Comparison of ENCODE assay signal across 3 cellular contexts in the genomic region with DNA sequence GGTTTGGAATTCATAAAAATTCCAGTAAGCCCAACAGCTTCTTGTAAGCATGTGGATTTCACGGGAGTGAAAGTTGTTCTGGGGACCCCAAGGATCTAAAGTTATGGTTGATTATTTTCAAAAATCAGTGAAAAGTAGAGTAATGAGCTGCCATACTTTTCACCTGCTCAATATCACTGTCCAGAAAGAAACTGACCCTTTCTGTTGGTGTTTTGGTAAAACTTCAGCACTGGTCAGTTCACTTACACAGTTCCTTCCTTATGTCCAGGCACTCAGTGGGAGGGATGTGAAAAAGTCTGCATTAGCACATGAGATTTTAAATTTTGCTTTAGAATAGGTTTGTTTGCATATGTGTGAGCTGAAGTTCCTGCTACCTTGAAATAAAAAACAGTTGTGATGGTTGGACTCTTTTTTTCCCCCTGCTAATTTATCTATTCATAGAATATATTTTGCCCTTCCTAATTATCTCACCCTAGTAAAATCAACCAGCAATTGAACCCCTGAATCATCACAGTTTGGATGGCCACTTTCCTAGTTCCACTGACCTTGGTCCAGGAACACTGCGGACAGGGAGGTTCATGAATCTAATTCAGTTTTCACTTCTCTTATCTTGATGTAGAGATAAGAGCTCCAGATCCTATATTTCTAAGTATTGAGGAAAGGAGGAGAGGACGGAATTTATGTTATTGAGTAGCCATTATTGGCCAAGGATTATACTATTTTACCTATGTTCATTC.
TF ChIP-seq lines count a peak whose summit lies in the region.

No MANE protein-coding gene starts in this region.

TF ChIP-seq in Ishikawa, 13 proteins besides CTCF, POLR2A, EP300 and RAD21 (continued from another document):
- TF ChIP-seq REST (IDR thresholded peaks at IDR 0.05; ENCODE audit: low read depth): peak; percentile 55
TF ChIP-seq in Ishikawa: peak in this region for 1.

TF ChIP-seq in SK-N-SH treated with all-trans-retinoic acid at 6 μM for 48 hours, 23 proteins besides CTCF, POLR2A, EP300 and RAD21:
- TF ChIP-seq PATZ1 (CRISPR knock-in tag; IDR thresholded peaks at IDR 0.05; ENCODE audit: borderline replicate concordance): no peak
- TF ChIP-seq ZNF8 (CRISPR knock-in tag; IDR thresholded peaks at IDR 0.05): no peak
- TF ChIP-seq OSR1 (CRISPR knock-in tag; IDR thresholded peaks at IDR 0.05): no peak
- TF ChIP-seq, protein P1, sequence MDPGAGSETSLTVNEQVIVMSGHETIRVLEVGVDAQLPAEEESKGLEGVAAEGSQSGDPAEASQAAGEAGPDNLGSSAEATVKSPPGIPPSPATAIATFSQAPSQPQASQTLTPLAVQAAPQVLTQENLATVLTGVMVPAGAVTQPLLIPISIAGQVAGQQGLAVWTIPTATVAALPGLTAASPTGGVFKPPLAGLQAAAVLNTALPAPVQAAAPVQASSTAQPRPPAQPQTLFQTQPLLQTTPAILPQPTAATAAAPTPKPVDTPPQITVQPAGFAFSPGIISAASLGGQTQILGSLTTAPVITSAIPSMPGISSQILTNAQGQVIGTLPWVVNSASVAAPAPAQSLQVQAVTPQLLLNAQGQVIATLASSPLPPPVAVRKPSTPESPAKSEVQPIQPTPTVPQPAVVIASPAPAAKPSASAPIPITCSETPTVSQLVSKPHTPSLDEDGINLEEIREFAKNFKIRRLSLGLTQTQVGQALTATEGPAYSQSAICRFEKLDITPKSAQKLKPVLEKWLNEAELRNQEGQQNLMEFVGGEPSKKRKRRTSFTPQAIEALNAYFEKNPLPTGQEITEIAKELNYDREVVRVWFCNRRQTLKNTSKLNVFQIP (CRISPR knock-in tag; IDR thresholded peaks at IDR 0.05; ENCODE audit: borderline replicate concordance, low read depth): no peak

TF ChIP-seq in HepG2, 621 proteins besides CTCF, POLR2A, EP300 and RAD21 (continued from another document and continues in another):
- TF ChIP-seq ZNF605 (CRISPR knock-in tag; IDR thresholded peaks at IDR 0.05) (no peak), CBX5 (CRISPR knock-in tag; IDR thresholded peaks at IDR 0.05; ENCODE audit: borderline replicate concordance) (no peak), ZNF264 (CRISPR knock-in tag; IDR thresholded peaks at IDR 0.05) (0 out of 2 replicates have a peak, but pooled peaks have one; percentile 31), MIER2 (CRISPR knock-in tag; IDR thresholded peaks at IDR 0.05) (peak; percentile 81), NRL (CRISPR knock-in tag; IDR thresholded peaks at IDR 0.05; ENCODE audit: borderline replicate concordance) (no peak), HOXA5 (CRISPR knock-in tag; IDR thresholded peaks at IDR 0.05) (peak; percentile 63; the same call in 1 of the 2 replicates), SALL1 (CRISPR knock-in tag; IDR thresholded peaks at IDR 0.05) (peak; percentile 37; the same call in 1 of the 2 replicates), ZNF709 (CRISPR knock-in tag; IDR thresholded peaks at IDR 0.05) (0 out of 2 replicates have a peak, but pooled peaks have one; percentile 33), AHDC1 (CRISPR knock-in tag; IDR thresholded peaks at IDR 0.05; ENCODE audit: borderline replicate concordance) (0 out of 2 replicates have a peak, but pooled peaks have one; percentile 11), HMGXB3 (CRISPR knock-in tag; IDR thresholded peaks at IDR 0.05; ENCODE audit: borderline replicate concordance) (0 out of 2 replicates have a peak, but pooled peaks have one; percentile 47), SNAI1 (CRISPR knock-in tag; IDR thresholded peaks at IDR 0.05; ENCODE audit: borderline replicate concordance) (no peak), ZNF496 (CRISPR knock-in tag; IDR thresholded peaks at IDR 0.05; ENCODE audit: insufficient replicate concordance) (no peak), ZNF766 (CRISPR knock-in tag; IDR thresholded peaks at IDR 0.05; ENCODE audit: borderline replicate concordance) (no peak), SMC3 (IDR thresholded peaks at IDR 0.05; ENCODE audit: low read length) (no peak), ZNF549 (CRISPR knock-in tag; IDR thresholded peaks at IDR 0.05) (no peak), GZF1 (CRISPR knock-in tag; IDR thresholded peaks at IDR 0.05) (peak; percentile 2; the same call in 1 of the 2 replicates), ZNF737 (CRISPR knock-in tag; IDR thresholded peaks at IDR 0.05; ENCODE audit: borderline replicate concordance) (no peak), ZNF770 (CRISPR knock-in tag; IDR thresholded peaks at IDR 0.05) (no peak), REST (IDR thresholded peaks at IDR 0.05; ENCODE audit: borderline replicate concordance in 1 of 2, low read depth in 1 of 2, low read length in 2 of 2) (peak in 1 of 2 experiments; percentile 84; a peak in 3 of 4 replicates), HDAC1 (CRISPR knock-in tag; IDR thresholded peaks at IDR 0.05) (0 out of 2 replicates have a peak, but pooled peaks have one; percentile 3), ZMYM3 (CRISPR knock-in tag; IDR thresholded peaks at IDR 0.05) (0 out of 2 replicates have a peak, but pooled peaks have one; percentile 24)
- TF ChIP-seq, protein P2, sequence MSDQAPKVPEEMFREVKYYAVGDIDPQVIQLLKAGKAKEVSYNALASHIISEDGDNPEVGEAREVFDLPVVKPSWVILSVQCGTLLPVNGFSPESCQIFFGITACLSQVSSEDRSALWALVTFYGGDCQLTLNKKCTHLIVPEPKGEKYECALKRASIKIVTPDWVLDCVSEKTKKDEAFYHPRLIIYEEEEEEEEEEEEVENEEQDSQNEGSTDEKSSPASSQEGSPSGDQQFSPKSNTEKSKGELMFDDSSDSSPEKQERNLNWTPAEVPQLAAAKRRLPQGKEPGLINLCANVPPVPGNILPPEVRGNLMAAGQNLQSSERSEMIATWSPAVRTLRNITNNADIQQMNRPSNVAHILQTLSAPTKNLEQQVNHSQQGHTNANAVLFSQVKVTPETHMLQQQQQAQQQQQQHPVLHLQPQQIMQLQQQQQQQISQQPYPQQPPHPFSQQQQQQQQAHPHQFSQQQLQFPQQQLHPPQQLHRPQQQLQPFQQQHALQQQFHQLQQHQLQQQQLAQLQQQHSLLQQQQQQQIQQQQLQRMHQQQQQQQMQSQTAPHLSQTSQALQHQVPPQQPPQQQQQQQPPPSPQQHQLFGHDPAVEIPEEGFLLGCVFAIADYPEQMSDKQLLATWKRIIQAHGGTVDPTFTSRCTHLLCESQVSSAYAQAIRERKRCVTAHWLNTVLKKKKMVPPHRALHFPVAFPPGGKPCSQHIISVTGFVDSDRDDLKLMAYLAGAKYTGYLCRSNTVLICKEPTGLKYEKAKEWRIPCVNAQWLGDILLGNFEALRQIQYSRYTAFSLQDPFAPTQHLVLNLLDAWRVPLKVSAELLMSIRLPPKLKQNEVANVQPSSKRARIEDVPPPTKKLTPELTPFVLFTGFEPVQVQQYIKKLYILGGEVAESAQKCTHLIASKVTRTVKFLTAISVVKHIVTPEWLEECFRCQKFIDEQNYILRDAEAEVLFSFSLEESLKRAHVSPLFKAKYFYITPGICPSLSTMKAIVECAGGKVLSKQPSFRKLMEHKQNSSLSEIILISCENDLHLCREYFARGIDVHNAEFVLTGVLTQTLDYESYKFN (CRISPR knock-in tag; conservative IDR thresholded peaks at IDR 0.05): no peak
